2 cellular contexts compared by ENCODE assay signal in the genomic region with DNA sequence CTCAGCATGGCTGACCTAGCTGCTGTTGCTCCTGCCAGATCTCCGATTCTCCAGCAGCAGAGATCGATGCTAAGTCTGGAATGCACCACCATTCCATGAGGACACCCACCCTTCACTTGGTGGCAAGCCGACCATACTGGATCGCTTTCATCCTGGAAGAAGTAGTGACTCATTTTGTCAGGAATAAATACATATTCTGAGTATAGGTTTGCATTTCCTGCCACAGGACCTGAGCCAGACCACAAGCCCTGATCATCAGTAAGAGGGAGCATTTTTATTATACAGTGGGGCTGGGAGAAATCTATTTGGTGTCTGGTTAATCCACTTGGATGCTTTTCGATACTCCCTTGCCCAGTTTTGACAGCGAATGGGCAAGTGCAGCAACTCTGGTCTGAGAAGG.
A peak's percentile ranks its signal among the peaks of the same experiment; 100 is the strongest.
TF ChIP-seq lines count a peak whose summit lies in the region.

No MANE protein-coding gene starts in this region.

TF ChIP-seq in A549, 52 proteins besides CTCF, POLR2A, EP300 and RAD21:
- no peak for TF ChIP-seq JUN (IDR thresholded peaks at IDR 0.05)
- TF ChIP-seq, protein P1, sequence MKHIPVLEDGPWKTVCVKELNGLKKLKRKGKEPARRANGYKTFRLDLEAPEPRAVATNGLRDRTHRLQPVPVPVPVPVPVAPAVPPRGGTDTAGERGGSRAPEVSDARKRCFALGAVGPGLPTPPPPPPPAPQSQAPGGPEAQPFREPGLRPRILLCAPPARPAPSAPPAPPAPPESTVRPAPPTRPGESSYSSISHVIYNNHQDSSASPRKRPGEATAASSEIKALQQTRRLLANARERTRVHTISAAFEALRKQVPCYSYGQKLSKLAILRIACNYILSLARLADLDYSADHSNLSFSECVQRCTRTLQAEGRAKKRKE (CRISPR knock-in tag; IDR thresholded peaks at IDR 0.05; ENCODE audit: low read depth), result no peak
- TF ChIP-seq CHD4 (IDR thresholded peaks at IDR 0.05; ENCODE audit: borderline replicate concordance), result no peak
- no peak for TF ChIP-seq MAFK (IDR thresholded peaks at IDR 0.05; ENCODE audit: partially characterized antibody)
- TF ChIP-seq, protein P2, sequence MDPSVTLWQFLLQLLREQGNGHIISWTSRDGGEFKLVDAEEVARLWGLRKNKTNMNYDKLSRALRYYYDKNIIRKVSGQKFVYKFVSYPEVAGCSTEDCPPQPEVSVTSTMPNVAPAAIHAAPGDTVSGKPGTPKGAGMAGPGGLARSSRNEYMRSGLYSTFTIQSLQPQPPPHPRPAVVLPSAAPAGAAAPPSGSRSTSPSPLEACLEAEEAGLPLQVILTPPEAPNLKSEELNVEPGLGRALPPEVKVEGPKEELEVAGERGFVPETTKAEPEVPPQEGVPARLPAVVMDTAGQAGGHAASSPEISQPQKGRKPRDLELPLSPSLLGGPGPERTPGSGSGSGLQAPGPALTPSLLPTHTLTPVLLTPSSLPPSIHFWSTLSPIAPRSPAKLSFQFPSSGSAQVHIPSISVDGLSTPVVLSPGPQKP (IDR thresholded peaks at IDR 0.05; ENCODE audit: low read depth, low read length), result no peak
- TF ChIP-seq EHMT2 (IDR thresholded peaks at IDR 0.05; ENCODE audit: low read depth), result no peak
- TF ChIP-seq MYC (IDR thresholded peaks at IDR 0.05; ENCODE audit: borderline replicate concordance, low read length), result no peak
- no peak for TF ChIP-seq RCOR1 (IDR thresholded peaks at IDR 0.05; ENCODE audit: low read depth, low read length)
- no peak for TF ChIP-seq FOSB (CRISPR knock-in tag; IDR thresholded peaks at IDR 0.05)
- TF ChIP-seq CEBPB (IDR thresholded peaks at IDR 0.05), result no peak
- no peak for TF ChIP-seq HDAC2 (IDR thresholded peaks at IDR 0.05)

TF ChIP-seq in endothelial cell of umbilical vein, 7 proteins besides CTCF, POLR2A, EP300 and RAD21:
- TF ChIP-seq FOS (IDR thresholded peaks at IDR 0.05; ENCODE audit: borderline replicate concordance, insufficient read depth, low read length) (peak; percentile 58), POLR2AphosphoS5 (IDR thresholded peaks at IDR 0.05; ENCODE audit: insufficient read depth, low read depth, low read length) (no peak), MYC (IDR thresholded peaks at IDR 0.05; ENCODE audit: low read depth, low read length) (no peak), GATA2 (IDR thresholded peaks at IDR 0.05; ENCODE audit: insufficient read depth, insufficient read length, low read depth, low read length) (no peak)
- TF ChIP-seq, protein P3, sequence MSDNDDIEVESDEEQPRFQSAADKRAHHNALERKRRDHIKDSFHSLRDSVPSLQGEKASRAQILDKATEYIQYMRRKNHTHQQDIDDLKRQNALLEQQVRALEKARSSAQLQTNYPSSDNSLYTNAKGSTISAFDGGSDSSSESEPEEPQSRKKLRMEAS (IDR thresholded peaks at IDR 0.05; ENCODE audit: insufficient read depth, insufficient read length), result no peak
TF ChIP-seq in endothelial cell of umbilical vein: peak in this region for 1.
